8 cellular contexts compared by ENCODE assay signal in genomic region chr10:87505366-87506113, GRCh38. TPM values are rescaled to one million over a fixed set of nuclear protein-coding genes. Genes with fewer than 3 reads are reported as not detected.
A peak's percentile ranks its signal among the peaks of the same experiment; 100 is the strongest.
DNase-seq lines count a peak whose midpoint lies in the region; ATAC-seq and TF ChIP-seq lines count a peak whose summit lies in the region.

No MANE protein-coding gene starts in this region.

- H2AFZ ChIP-seq in neural cell (ENCODE audit: low read depth, low read length) = peak overlapping the region; percentile 67

- H3K79me2 ChIP-seq in neural cell (replicated peaks; ENCODE audit: insufficient read depth, low read length) = peaks cover 35% of the 10 kb centered on the region

- H3F3A ChIP-seq in neural cell (ENCODE audit: insufficient read depth, low read length, poor library complexity, severe bottlenecking) = no peaks in the 10 kb centered on the region

- peaks cover 11% of the 10 kb centered on the region for H3K4me1 Mint-ChIP-seq in activated T-helper 17 cell treated with anti-CD3 and anti-CD28 coated beads, Interleukin-2, amount 50 U/mL, for 72 hours

- H3K27me3 ChIP-seq in neural cell (ENCODE audit: insufficient read depth, low read depth, low read length) (no peaks in the 10 kb centered on the region), thoracic aorta (replicated peaks; ENCODE audit: insufficient read depth) (no peaks in the 10 kb centered on the region)

- peaks cover 5% of the 10 kb centered on the region for H3K27me3 Mint-ChIP-seq in activated T-helper 17 cell treated with anti-CD3 and anti-CD28 coated beads, Interleukin-2, amount 50 U/mL, for 72 hours

- TF ChIP-seq RAD21 in neural cell (conservative IDR thresholded peaks at IDR 0.05) = peak; percentile 63

- peak overlapping the region; percentile 87 for H3K9ac ChIP-seq in neural cell (ENCODE audit: low read length)

- ATAC-seq in GM19025 (IDR thresholded peaks at IDR 0.05; ENCODE audit: low read depth, unreplicated experiment) = peak; percentile 38
- ATAC-seq in HG03159 (IDR thresholded peaks at IDR 0.05; ENCODE audit: unreplicated experiment) = peak; percentile 62
- ATAC-seq in activated T-helper 17 cell treated with anti-CD3 and anti-CD28 coated beads, Interleukin-2, amount 50 U/mL, for 72 hours (replicated peaks) = peak; percentile 61
- ATAC-seq in thoracic aorta (ENCODE audit: insufficient number of reproducible peaks, low FRiP score, low read depth) = no peak

- no peaks in the 10 kb centered on the region for H4K20me1 ChIP-seq in neural cell (ENCODE audit: insufficient read depth)

- H3K9me3 ChIP-seq in neural cell (ENCODE audit: low read length) (no peaks in the 10 kb centered on the region), thoracic aorta (no peaks in the 10 kb centered on the region)

- peaks cover 18 to 25% of the 10 kb centered on the region in 2 donors for H3K4me1 ChIP-seq in thoracic aorta (ENCODE audit: control insufficient read depth in 1 of 2, low read depth in 2 of 2)

- H3K36me3 ChIP-seq in neural cell (ENCODE audit: insufficient read depth, low read length) (no peaks in the 10 kb centered on the region), thoracic aorta (peaks cover 2% of the 10 kb centered on the region)

- peak overlapping the region; percentile 77 for H3K4me3 ChIP-seq in fibroblast of the aortic adventitia (ENCODE audit: low read depth, low read length)
- H3K4me3 ChIP-seq in neural cell (ENCODE audit: low read length) = peak overlapping the region; percentile 80
- peak overlapping the region; percentile 99 for H3K4me3 ChIP-seq in thoracic aorta

- H3K27ac Mint-ChIP-seq in activated T-helper 17 cell treated with anti-CD3 and anti-CD28 coated beads, Interleukin-2, amount 50 U/mL, for 72 hours = peak overlapping the region; percentile 90

- peak overlapping the region; percentile 75 for H3K4me2 ChIP-seq in neural cell (ENCODE audit: low read length)

- peaks cover 28% of the 10 kb centered on the region for H3K36me3 Mint-ChIP-seq in activated T-helper 17 cell treated with anti-CD3 and anti-CD28 coated beads, Interleukin-2, amount 50 U/mL, for 72 hours (ENCODE audit: low read depth)

- H3K27ac ChIP-seq in neural cell (ENCODE audit: low read length) (peak overlapping the region; percentile 70), thoracic aorta (peak overlapping the region; percentile 79 to 86)

- H3K4me3 Mint-ChIP-seq in activated T-helper 17 cell treated with anti-CD3 and anti-CD28 coated beads, Interleukin-2, amount 50 U/mL, for 72 hours = peak overlapping the region; percentile 89

- no peaks in the 10 kb centered on the region for H3K9me3 Mint-ChIP-seq in activated T-helper 17 cell treated with anti-CD3 and anti-CD28 coated beads, Interleukin-2, amount 50 U/mL, for 72 hours

- no peaks in the 10 kb centered on the region for H3K9me2 ChIP-seq in neural cell (ENCODE audit: insufficient read depth, low read length)

- DNase-seq in CD1c-positive myeloid dendritic cell (ENCODE audit: extremely low spot score) (peak; percentile 43), NOMO-1 treated with dmso at 0.1 percent for 144 hours (lab: John Stamatoyannopoulos, UW; ENCODE audit: unreplicated experiment) (peak; percentile 38), fibroblast of the aortic adventitia (ENCODE audit: low read depth) (peak; percentile 39), thoracic aorta (ENCODE audit: low spot score) (no peak)

- no peak for TF ChIP-seq EP300 in neural cell (conservative IDR thresholded peaks at IDR 0.05; ENCODE audit: poor library complexity, severe bottlenecking)

- TF ChIP-seq CTCF in fibroblast of the aortic adventitia (IDR thresholded peaks at IDR 0.05; ENCODE audit: insufficient read depth, low read length) (peak; percentile 67), neural cell (IDR thresholded peaks at IDR 0.05; ENCODE audit: poor library complexity, severe bottlenecking) (peak; percentile 71), thoracic aorta (IDR thresholded peaks at IDR 0.05) (no peak)

TF ChIP-seq in neural cell, 6 proteins besides CTCF, POLR2A, EP300 and RAD21:
- TF ChIP-seq EZH2 (IDR thresholded peaks at IDR 0.05; ENCODE audit: borderline replicate concordance, insufficient read depth, low read length, poor library complexity, severe bottlenecking) = no peak
- no peak for TF ChIP-seq REST (IDR thresholded peaks at IDR 0.05; ENCODE audit: borderline replicate concordance)
- TF ChIP-seq MXI1 (conservative IDR thresholded peaks at IDR 0.05; ENCODE audit: poor library complexity, severe bottlenecking) = no peak
- TF ChIP-seq POLR2AphosphoS5 (IDR thresholded peaks at IDR 0.05) = peak; percentile 29
- no peak for TF ChIP-seq TAF1 (IDR thresholded peaks at IDR 0.05; ENCODE audit: low read depth)
- peak; percentile 65 for TF ChIP-seq SMC3 (conservative IDR thresholded peaks at IDR 0.05; ENCODE audit: poor library complexity)

RNA-seq across cellular contexts. Expression of gene MINPP1, which starts 0.8 kb away (rescaled TPM):
- total RNA-seq in activated T-helper 17 cell treated with anti-CD3 and anti-CD28 coated beads, Interleukin-2, amount 50 U/mL, for 72 hours = 10 to 100 TPM in 1 of 2 donors, 1 to 10 TPM in 1; 8.9 to 10.8 TPM
- total RNA-seq in fibroblast of the aortic adventitia (ENCODE audit: low replicate concordance) (20.6 and 27.5 TPM in 2 replicates), thoracic aorta (10 to 100 TPM in 1 of 2 donors, 1 to 10 TPM in 1; 9.5 to 10.7 TPM)
- polyA plus RNA-seq in neural cell = 60.0 and 60.2 TPM in 2 replicates
- 49.2 and 49.4 TPM in 2 replicates for polyA minus RNA-seq in neural cell
